ENCODE assay signal across 8 cellular contexts in the genomic region with DNA sequence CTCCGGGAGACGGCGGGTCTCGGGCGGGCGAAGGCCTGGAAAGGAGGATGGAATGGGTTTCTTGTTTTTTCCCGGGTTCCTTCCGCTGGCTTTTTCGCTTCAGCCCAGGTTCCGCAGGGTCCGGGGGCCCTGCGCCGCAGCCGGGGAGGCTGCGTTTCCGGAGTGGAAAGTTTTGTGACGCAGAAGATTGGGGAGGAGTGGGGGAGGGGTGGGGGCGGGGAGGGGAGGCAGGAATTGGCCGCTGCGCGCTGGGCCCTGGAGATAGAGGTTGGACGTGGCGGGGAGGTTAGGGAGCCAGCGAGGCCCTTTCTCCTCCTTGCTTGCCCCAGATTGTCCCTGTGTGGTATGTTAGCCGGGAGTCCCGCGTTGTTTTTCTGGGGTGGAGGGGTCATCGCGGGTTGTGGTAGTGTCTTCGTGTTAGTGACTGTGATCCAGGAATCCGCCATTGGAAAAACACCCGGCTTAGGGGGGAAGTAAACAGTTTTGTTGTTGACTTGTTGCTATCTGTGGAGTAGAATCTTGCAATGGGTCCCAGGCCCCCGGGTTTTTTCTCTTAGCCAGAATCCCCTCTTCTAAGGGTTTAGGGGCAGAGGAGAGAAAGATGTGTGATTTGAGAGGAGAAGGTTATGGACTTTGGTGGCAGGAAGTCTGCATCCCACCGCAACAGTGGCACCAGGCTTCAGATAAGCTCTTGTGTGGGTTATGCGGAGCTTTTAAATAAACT. TPM values are rescaled to one million over a fixed set of nuclear protein-coding genes. Genes with fewer than 3 reads are reported as not detected.
DNase-seq lines count a peak whose midpoint lies in the region; ATAC-seq and TF ChIP-seq lines count a peak whose summit lies in the region.

No MANE protein-coding gene starts in this region.

- H3K27me3 Mint-ChIP-seq in Caco-2 (ENCODE audit: insufficient read depth, unreplicated experiment) (no peaks in the 10 kb centered on the region), H9 (ENCODE audit: low read depth) (no peaks in the 10 kb centered on the region; the same call in 1 of the 2 replicates)

- H3K4me1 Mint-ChIP-seq in Caco-2 (ENCODE audit: low read depth, unreplicated experiment) (no peaks in the 10 kb centered on the region), H9 (peaks cover 20 to 47% of the 10 kb centered on the region in 2 experiments)

- H3K9me3 Mint-ChIP-seq in Caco-2 (ENCODE audit: unreplicated experiment) (no peaks in the 10 kb centered on the region), H9 (peaks cover 47 to 66% of the 10 kb centered on the region in 2 experiments)

- peak overlapping the region; percentile 88 for H3K4me3 Mint-ChIP-seq in Caco-2 (ENCODE audit: unreplicated experiment)
- peak overlapping the region; percentile 92 to 93 for H3K4me3 Mint-ChIP-seq in H9

- no peak overlapping the region for H3K23ac ChIP-seq in H9 (ENCODE audit: insufficient read length, low read depth, low read length)

- H2BK120ac ChIP-seq in H9 (ENCODE audit: low read depth, low read length, poor library complexity, severe bottlenecking), result peak overlapping the region; percentile 50

- H2AFZ ChIP-seq in H9 (ENCODE audit: low read length), result no peak overlapping the region
- no peak overlapping the region for H2AFZ ChIP-seq in PC-3 (ENCODE audit: low read length)

- peak in 1 of 2 donors; percentile 45 for TF ChIP-seq POLR2A in tibial nerve (IDR thresholded peaks at IDR 0.05)

- CTCF ChIA-PET in Caco-2 (lab: Charles Lee), result no interaction called here
- CTCF ChIA-PET in PC-3 (lab: Charles Lee), result no interaction called here

- intact Hi-C loops in Caco-2 (cut with micrococcal nuclease; ENCODE audit: unreplicated experiment) (loop anchor here (10.0 kb wide), 2 partner anchors 110 to 250 kb away; partner anchors contain the start of genes NYX and USP9X), PC-3 (cut with micrococcal nuclease) (no loop called here)

- no peak overlapping the region for H4K5ac ChIP-seq in H9 (ENCODE audit: insufficient read length, low read depth, low read length)

- H3K4me1 ChIP-seq in Caco-2, result peaks cover 8% of the 10 kb centered on the region; the same call in 1 of the 2 replicates
- H3K4me1 ChIP-seq in H9 (ENCODE audit: insufficient read depth, low read length), result peaks cover 6% of the 10 kb centered on the region; the same call in 1 of the 2 replicates
- H3K4me1 ChIP-seq in PC-3 (ENCODE audit: insufficient read depth, low read length), result peaks cover 28% of the 10 kb centered on the region
- peaks cover 0 to 22% (median 10%) of the 10 kb centered on the region in 4 donors for H3K4me1 ChIP-seq in tibial nerve

- H2BK20ac ChIP-seq in H9 (ENCODE audit: low read depth, low read length, poor library complexity, severe bottlenecking), result no peak overlapping the region

- no peaks in the 10 kb centered on the region for H3K27me3 ChIP-seq in Caco-2 (replicated peaks; ENCODE audit: control insufficient read depth, insufficient read depth, low read length)
- H3K27me3 ChIP-seq in H9 (ENCODE audit: insufficient read depth, low read length), result no peaks in the 10 kb centered on the region
- H3K27me3 ChIP-seq in PC-3 (ENCODE audit: low read length), result no peaks in the 10 kb centered on the region
- H3K27me3 ChIP-seq in tibial nerve, result no peaks in the 10 kb centered on the region

- TF ChIP-seq CTCF in Caco-2 (IDR thresholded peaks at IDR 0.05; ENCODE audit: insufficient read depth in 1 of 2, low read depth in 1 of 2, low read length in 1 of 2, severe bottlenecking in 1 of 2, unreplicated experiment in 1 of 2), result no peak
- no peak for TF ChIP-seq CTCF in H9 (conservative IDR thresholded peaks at IDR 0.05)
- TF ChIP-seq CTCF in PC-3 (conservative IDR thresholded peaks at IDR 0.05; ENCODE audit: low read depth, low read length), result no peak
- no peak for TF ChIP-seq CTCF in omental fat pad (IDR thresholded peaks at IDR 0.05)
- TF ChIP-seq CTCF in tibial nerve (IDR thresholded peaks at IDR 0.05), result no peak

- peak overlapping the region; percentile 99 for H3K9ac ChIP-seq in H9 (ENCODE audit: extremely low read depth, insufficient read length, low read length)
- H3K9ac ChIP-seq in PC-3 (ENCODE audit: low read length), result peak overlapping the region; percentile 95

- H3K79me2 ChIP-seq in H9 (ENCODE audit: insufficient read depth, low read length), result peaks cover 52% of the 10 kb centered on the region
- H3K79me2 ChIP-seq in PC-3 (ENCODE audit: low read length), result peaks cover 63% of the 10 kb centered on the region

- H4K91ac ChIP-seq in H9 (ENCODE audit: insufficient read length, low read depth, low read length), result peak overlapping the region; percentile 90

- DNase-seq in Caco-2 (no peak), H9 (peak; percentile 56), PC-3 (peak; percentile 30), activated gamma-delta T cell treated with Interleukin-2 at 50 U/mL for 16 hours (peak; percentile 63), germinal center (ENCODE audit: low spot score) (peak; percentile 41), omental fat pad (ENCODE audit: low spot score) (no peak), tibial nerve (ENCODE audit: low spot score in 2 of 2) (peak; percentile 15 to 39)

- H3K27ac ChIP-seq in H9 (ENCODE audit: insufficient read length, low read depth, low read length) (peak overlapping the region; percentile 99), PC-3 (ENCODE audit: low read length) (peak overlapping the region; percentile 91), tibial nerve (peak overlapping the region; percentile 97 to 100 (median 100))

- H3K23me2 ChIP-seq in H9 (ENCODE audit: insufficient read length, low read depth, low read length, poor library complexity, severe bottlenecking), result peaks cover 10% of the 10 kb centered on the region

- peak overlapping the region; percentile 89 for H3K14ac ChIP-seq in H9 (ENCODE audit: insufficient read depth, low read length)

- H4K20me1 ChIP-seq in H9 (ENCODE audit: control insufficient read depth, insufficient read depth, insufficient read length), result no peaks in the 10 kb centered on the region
- peaks cover 56% of the 10 kb centered on the region for H4K20me1 ChIP-seq in PC-3 (ENCODE audit: low read length)

- POLR2A ChIA-PET in Caco-2 (lab: Charles Lee) (no interaction called here), PC-3 (lab: Charles Lee; ENCODE audit: unreplicated experiment) (no interaction called here)

- H3K18ac ChIP-seq in H9 (ENCODE audit: insufficient read length, low read depth, low read length), result peak overlapping the region; percentile 99

- no peak overlapping the region for H3T11ph ChIP-seq in H9 (ENCODE audit: low read length)

- H3K4me3 ChIP-seq in Caco-2 (ENCODE audit: low read depth, low read length) (peak overlapping the region; percentile 85), PC-3 (ENCODE audit: low read length) (peak overlapping the region; percentile 100), tibial nerve (peak overlapping the region; percentile 81 to 96 (median 88))

- H2AK5ac ChIP-seq in H9 (ENCODE audit: insufficient read length, low read length), result no peak overlapping the region

- H2BK5ac ChIP-seq in H9 (ENCODE audit: insufficient read length, low read length), result peak overlapping the region; percentile 84

- H3F3A ChIP-seq in PC-3 (ENCODE audit: low read length, unreplicated experiment), result no peaks in the 10 kb centered on the region

- ATAC-seq in PC-3 (no peak; the same call in 1 of the 2 replicates), omental fat pad (ENCODE audit: low FRiP score) (peak; percentile 7), GM18873 (IDR thresholded peaks at IDR 0.05; ENCODE audit: low FRiP score, unreplicated experiment) (no peak)

- H3K4ac ChIP-seq in H9 (ENCODE audit: low read depth, low read length), result peak overlapping the region; percentile 81

- TSS peak; percentile 24 for BruUV-seq in Caco-2 (replicated peaks; lab: Mats Ljungman, UMichigan)
- BruUV-seq in PC-3 (replicated peaks; lab: Mats Ljungman, UMichigan), result no TSS peak

- H4K8ac ChIP-seq in H9 (replicated peaks; ENCODE audit: insufficient read length, low read depth, low read length), result peak overlapping the region; percentile 96

- H3K4me2 ChIP-seq in H9 (ENCODE audit: insufficient read depth, insufficient read length, low read length) (peak overlapping the region; percentile 78), PC-3 (ENCODE audit: low read length) (peak overlapping the region; percentile 97)

- H3K36me3 Mint-ChIP-seq in Caco-2 (ENCODE audit: insufficient read depth, unreplicated experiment) (peaks cover 73% of the 10 kb centered on the region), H9 (ENCODE audit: insufficient read depth in 1 of 3, low read depth in 3 of 3) (peaks cover 38 to 57% (median 55%) of the 10 kb centered on the region in 3 experiments)

- no peak overlapping the region for H2BK12ac ChIP-seq in H9 (ENCODE audit: insufficient read length, low read depth, low read length)

- H3K79me1 ChIP-seq in H9 (ENCODE audit: insufficient read depth, low read depth, low read length, poor library complexity, severe bottlenecking), result no peaks in the 10 kb centered on the region

- TF ChIP-seq EP300 in tibial nerve (IDR thresholded peaks at IDR 0.05), result peak in 1 of 2 donors; percentile 62

- H3K9me2 ChIP-seq in PC-3 (replicated peaks; ENCODE audit: low read length), result no peaks in the 10 kb centered on the region

- peak overlapping the region; percentile 95 for H3K56ac ChIP-seq in H9 (ENCODE audit: insufficient read length, low read depth, low read length)

- H3K9me3 ChIP-seq in Caco-2, result no peaks in the 10 kb centered on the region
- no peaks in the 10 kb centered on the region for H3K9me3 ChIP-seq in H9 (ENCODE audit: control insufficient read depth, low read depth, low read length)
- H3K9me3 ChIP-seq in PC-3 (ENCODE audit: low read length), result no peaks in the 10 kb centered on the region
- H3K9me3 ChIP-seq in tibial nerve, result no peaks in the 10 kb centered on the region

- WGBS in H9 (ENCODE audit: extremely low coverage, insufficient read length, low lambda C conversion rate), result no CpG with 5 or more reads among the region's 35 CpGs
- WGBS in tibial nerve, 2 donors, result 0 to 2% methylated on average over 2 to 34 of the region's 35 CpGs

- no peaks in the 10 kb centered on the region; the same call in 1 of the 2 replicates for H3K36me3 ChIP-seq in Caco-2 (ENCODE audit: control insufficient read depth, insufficient read depth, low read length)
- H3K36me3 ChIP-seq in PC-3 (ENCODE audit: low read depth, low read length), result peaks cover 31% of the 10 kb centered on the region
- H3K36me3 ChIP-seq in tibial nerve, result no peaks in the 10 kb centered on the region

- no peak overlapping the region for H2BK15ac ChIP-seq in H9 (ENCODE audit: low read depth, low read length)

- peak overlapping the region; percentile 100 for H3K27ac Mint-ChIP-seq in Caco-2 (ENCODE audit: unreplicated experiment)
- H3K27ac Mint-ChIP-seq in H9, result peak overlapping the region; percentile 95 to 100 (median 100)

RNA-seq across cellular contexts. Expression of gene DDX3X, which starts 1.1 kb away (rescaled TPM):
- total RNA-seq in Caco-2 (2022), result 281 and 302 TPM in 2 replicates
- 328 and 338 TPM in 2 replicates for total RNA-seq in H9 (2021)
- total RNA-seq in PC-3 (2014; rRNA removed), result 167 and 185 TPM in 2 replicates
- 100 to 1,000 TPM; 322 to 542 (median 395) TPM for total RNA-seq in omental fat pad
- 100 to 1,000 TPM; 123 to 171 (median 148) TPM for total RNA-seq in tibial nerve

Comparison
In these comparisons a context has a peak if more than half of its experiments do, and no peak if none do; other contexts are left out.
1. DNase-seq: peak in H9 (single experiment), PC-3 (single experiment), activated gamma-delta T cell treated with Interleukin-2 at 50 U/mL for 16 hours (single experiment), germinal center (single experiment) and tibial nerve (2 of 2); none in Caco-2 (0 of 2) and omental fat pad (single experiment).
2. Peak in every context shown above with its lines, with median percentiles within 50 percentile points of each other: H3K4me3 ChIP-seq and H3K27ac ChIP-seq.